34 cellular contexts compared by ENCODE assay signal in the genomic region with DNA sequence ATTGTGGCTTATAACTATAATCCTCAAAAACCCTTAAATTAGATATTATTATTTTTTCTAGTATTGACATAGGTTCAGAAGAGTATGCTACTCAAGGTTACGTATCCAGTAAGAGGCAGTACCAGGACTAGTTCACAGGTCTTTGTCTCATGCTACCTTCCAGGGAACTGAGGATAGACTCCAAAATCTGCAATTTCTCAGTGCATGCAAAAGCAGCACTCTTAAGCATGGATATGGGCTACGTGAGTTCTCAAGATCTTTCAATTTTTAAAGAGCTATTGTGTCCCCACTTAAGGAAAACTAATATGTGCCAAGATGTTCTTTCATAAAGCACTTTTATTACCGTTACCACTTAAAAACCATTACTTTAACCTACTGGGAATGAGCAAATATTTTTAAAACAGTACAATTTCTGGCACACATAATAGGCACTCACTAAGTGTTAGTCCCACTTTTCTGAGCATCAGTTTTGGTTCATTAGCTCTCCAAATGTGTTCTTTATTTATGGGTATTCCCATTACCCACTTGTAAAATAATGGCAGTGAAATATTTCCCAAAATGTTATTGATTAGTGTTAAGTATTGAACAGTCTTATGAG.
"Had no signal": no experiment of that assay in that cellular context is flagged by ENCODE, and none has a peak within 500 bp of the region (broad histone marks: within the 10 kb centered on the region; RNA-seq: fewer than 3 reads in every experiment).

No MANE protein-coding gene starts in this region.

- H3K27ac ChIP-seq: adrenal gland, body of pancreas, breast epithelium, colonic mucosa, epithelial cell of prostate, WERI-Rb-1 had no signal

- H3K4me3 Mint-ChIP-seq: activated B cell treated with CpG ODN at 0.5 μM for 24 hours; activated CD4-positive, alpha-beta memory T cell treated with anti-CD3 and anti-CD28 coated beads for 36 hours; activated CD4-positive, alpha-beta T cell treated with anti-CD3 and anti-CD28 coated beads for 36 hours; activated CD4-positive, alpha-beta T cell treated with anti-CD3 and anti-CD28 coated beads, Interleukin-2, amount 10 ng/mL, durations not matched to agents 24 days and 14 days; activated CD8-positive, alpha-beta memory T cell treated with anti-CD3 and anti-CD28 coated beads, Interleukin-2, amount 10 ng/mL, durations not matched to agents 7 days and 5 days; activated CD8-positive, alpha-beta T cell treated with anti-CD3 and anti-CD28 coated beads, Interleukin-2, amount 10 ng/mL, durations not matched to agents 7 days and 5 days; activated naive CD4-positive, alpha-beta T cell treated with anti-CD3 and anti-CD28 coated beads for 36 hours; activated naive CD4-positive, alpha-beta T cell treated with anti-CD3 and anti-CD28 coated beads, Interleukin-2, amount 50 U/mL, for 24 hours; activated naive CD8-positive, alpha-beta T cell treated with anti-CD3 and anti-CD28 coated beads for 36 hours; activated naive CD8-positive, alpha-beta T cell treated with anti-CD3 and anti-CD28 coated beads, Interleukin-2, amount 50 U/mL, for 24 hours; activated T-helper 1 cell treated with anti-CD3 and anti-CD28 coated beads, Interleukin-12 subunit alpha, Interleukin-12 subunit beta, Interleukin-2, Interleukin-4 antibody, amounts not matched to agents 30 ng/mL and 10 ng/mL and 1 ng/mL, durations not matched to agents 14 hours and 24 hours and 36 hours; T-helper 17 cell; T-helper 2 cell treated with Interferon-gamma antibody and Interleukin-4, amounts not matched to agents 5 μg/mL and 100 μg/mL, for 36 hours had no signal

- H3K4me1 ChIP-seq: adrenal gland, breast epithelium, colonic mucosa had no signal

- H3K4me1 Mint-ChIP-seq: activated B cell treated with CpG ODN at 0.5 μM for 24 hours; activated CD4-positive, alpha-beta T cell treated with anti-CD3 and anti-CD28 coated beads for 36 hours; activated CD8-positive, alpha-beta memory T cell treated with anti-CD3 and anti-CD28 coated beads, Interleukin-2, amount 10 ng/mL, durations not matched to agents 7 days and 5 days; activated naive CD4-positive, alpha-beta T cell treated with anti-CD3 and anti-CD28 coated beads, Interleukin-2, amount 50 U/mL, for 24 hours; activated naive CD8-positive, alpha-beta T cell treated with anti-CD3 and anti-CD28 coated beads, Interleukin-2, amount 50 U/mL, for 24 hours; T-helper 17 cell had no signal

- H3K9me3 Mint-ChIP-seq: activated B cell treated with CpG ODN at 0.5 μM for 24 hours; activated CD4-positive, alpha-beta memory T cell treated with anti-CD3 and anti-CD28 coated beads for 36 hours; activated CD4-positive, alpha-beta T cell treated with anti-CD3 and anti-CD28 coated beads, Interleukin-2, amount 10 ng/mL, durations not matched to agents 24 days and 14 days; activated naive CD4-positive, alpha-beta T cell treated with anti-CD3 and anti-CD28 coated beads for 36 hours; activated naive CD4-positive, alpha-beta T cell treated with anti-CD3 and anti-CD28 coated beads, Interleukin-2, amount 50 U/mL, for 24 hours; activated naive CD8-positive, alpha-beta T cell treated with anti-CD3 and anti-CD28 coated beads for 36 hours; activated naive CD8-positive, alpha-beta T cell treated with anti-CD3 and anti-CD28 coated beads, Interleukin-2, amount 50 U/mL, for 24 hours; activated T-helper 1 cell treated with anti-CD3 and anti-CD28 coated beads, Interleukin-12 subunit alpha, Interleukin-12 subunit beta, Interleukin-2, Interleukin-4 antibody, amounts not matched to agents 30 ng/mL and 10 ng/mL and 1 ng/mL, durations not matched to agents 14 hours and 24 hours and 36 hours; activated T-helper 2 cell treated with anti-CD3 and anti-CD28 coated beads, Interferon-gamma antibody, Interleukin-2, Interleukin-4, amounts not matched to agents 10 μg/mL and 5 μg/mL and 100 μg/mL, durations not matched to agents 14 hours and 24 hours and 36 hours; T-helper 2 cell treated with Interferon-gamma antibody and Interleukin-4, amounts not matched to agents 5 μg/mL and 100 μg/mL, for 36 hours had no signal

- DNase-seq: activated B cell treated with CpG ODN at 0.5 μM for 24 hours; activated CD4-positive, alpha-beta memory T cell treated with anti-CD3 and anti-CD28 coated beads for 36 hours; activated CD4-positive, alpha-beta T cell treated with anti-CD3 and anti-CD28 coated beads for 36 hours; activated CD4-positive, alpha-beta T cell treated with anti-CD3 and anti-CD28 coated beads, Interleukin-2, amount 10 ng/mL, durations not matched to agents 24 days and 14 days; activated CD8-positive, alpha-beta memory T cell treated with anti-CD3 and anti-CD28 coated beads, Interleukin-2, amount 10 ng/mL, durations not matched to agents 7 days and 5 days; activated CD8-positive, alpha-beta memory T cell treated with anti-CD3 and anti-CD28 coated beads, Interleukin-2, amount 50 U/mL, for 4 hours; activated CD8-positive, alpha-beta T cell treated with anti-CD3 and anti-CD28 coated beads, Interleukin-2, amount 10 ng/mL, durations not matched to agents 7 days and 5 days; activated effector memory CD4-positive, alpha-beta T cell treated with anti-CD3 and anti-CD28 coated beads, Interleukin-2, amount 50 U/mL, for 16 hours; activated naive CD4-positive, alpha-beta T cell treated with anti-CD3 and anti-CD28 coated beads for 36 hours; activated naive CD8-positive, alpha-beta T cell treated with anti-CD3 and anti-CD28 coated beads for 36 hours; activated naive CD8-positive, alpha-beta T cell treated with anti-CD3 and anti-CD28 coated beads, Interleukin-2, amount 50 U/mL, for 24 hours; activated T-cell treated with anti-CD3 and anti-CD28 coated beads, Interleukin-2, amount 50 U/mL, for 1 hour; activated T-cell treated with anti-CD3 and anti-CD28 coated beads, Interleukin-2, amount 50 U/mL, for 48 hours; adrenal gland; amygdala; aorta; body of pancreas; central memory CD4-positive, alpha-beta T cell; cerebellar nuclear complex; colonic mucosa; effector CD8-positive, alpha-beta T cell; foreskin fibroblast; head of caudate nucleus; T-helper 17 cell; T1000; WERI-Rb-1 had no signal

- ATAC-seq: activated CD4-positive, alpha-beta T cell treated with anti-CD3 and anti-CD28 coated beads for 36 hours; activated CD4-positive, CD25-positive, alpha-beta regulatory T cell treated with anti-CD3 and anti-CD28 coated beads, Interleukin-2, amount 50 U/mL, for 24 hours; activated CD8-positive, alpha-beta memory T cell treated with anti-CD3 and anti-CD28 coated beads, Interleukin-2, amount 10 ng/mL, durations not matched to agents 7 days and 5 days; activated CD8-positive, alpha-beta T cell treated with anti-CD3 and anti-CD28 coated beads, Interleukin-2, amount 10 ng/mL, durations not matched to agents 7 days and 5 days; activated naive CD8-positive, alpha-beta T cell treated with anti-CD3 and anti-CD28 coated beads, Interleukin-2, amount 50 U/mL, for 24 hours; body of pancreas; T-helper 17 cell had no signal

- H3K36me3 Mint-ChIP-seq: activated CD4-positive, alpha-beta memory T cell treated with anti-CD3 and anti-CD28 coated beads for 36 hours; activated CD8-positive, alpha-beta memory T cell treated with anti-CD3 and anti-CD28 coated beads, Interleukin-2, amount 10 ng/mL, durations not matched to agents 7 days and 5 days had no signal

- H3K9me3 ChIP-seq: adrenal gland, body of pancreas, breast epithelium, colonic mucosa had no signal

- H3K4me3 ChIP-seq: adrenal gland, body of pancreas, breast epithelium, cardiac muscle cell, colonic mucosa had no signal

- H3K27me3 ChIP-seq: adrenal gland, body of pancreas, breast epithelium, cardiac muscle cell, colonic mucosa had no signal

- H3K36me3 ChIP-seq: adrenal gland, breast epithelium, colonic mucosa, WERI-Rb-1 had no signal

- H3K27me3 Mint-ChIP-seq: activated B cell treated with CpG ODN at 0.5 μM for 24 hours; activated CD4-positive, alpha-beta T cell treated with anti-CD3 and anti-CD28 coated beads for 36 hours; activated CD4-positive, alpha-beta T cell treated with anti-CD3 and anti-CD28 coated beads, Interleukin-2, amount 10 ng/mL, durations not matched to agents 24 days and 14 days; activated CD8-positive, alpha-beta memory T cell treated with anti-CD3 and anti-CD28 coated beads, Interleukin-2, amount 10 ng/mL, durations not matched to agents 7 days and 5 days; activated naive CD4-positive, alpha-beta T cell treated with anti-CD3 and anti-CD28 coated beads, Interleukin-2, amount 50 U/mL, for 24 hours; activated naive CD8-positive, alpha-beta T cell treated with anti-CD3 and anti-CD28 coated beads for 36 hours; activated naive CD8-positive, alpha-beta T cell treated with anti-CD3 and anti-CD28 coated beads, Interleukin-2, amount 50 U/mL, for 24 hours had no signal

- H3K27ac Mint-ChIP-seq: activated B cell treated with CpG ODN at 0.5 μM for 24 hours; activated CD4-positive, alpha-beta memory T cell treated with anti-CD3 and anti-CD28 coated beads for 36 hours; activated CD4-positive, alpha-beta T cell treated with anti-CD3 and anti-CD28 coated beads for 36 hours; activated CD4-positive, alpha-beta T cell treated with anti-CD3 and anti-CD28 coated beads, Interleukin-2, amount 10 ng/mL, durations not matched to agents 24 days and 14 days; activated CD8-positive, alpha-beta memory T cell treated with anti-CD3 and anti-CD28 coated beads, Interleukin-2, amount 10 ng/mL, durations not matched to agents 7 days and 5 days; activated CD8-positive, alpha-beta T cell treated with anti-CD3 and anti-CD28 coated beads, Interleukin-2, amount 10 ng/mL, durations not matched to agents 7 days and 5 days; activated naive CD4-positive, alpha-beta T cell treated with anti-CD3 and anti-CD28 coated beads for 36 hours; activated naive CD4-positive, alpha-beta T cell treated with anti-CD3 and anti-CD28 coated beads, Interleukin-2, amount 50 U/mL, for 24 hours; activated naive CD8-positive, alpha-beta T cell treated with anti-CD3 and anti-CD28 coated beads for 36 hours; activated naive CD8-positive, alpha-beta T cell treated with anti-CD3 and anti-CD28 coated beads, Interleukin-2, amount 50 U/mL, for 24 hours; activated T-helper 1 cell treated with anti-CD3 and anti-CD28 coated beads, Interleukin-12 subunit alpha, Interleukin-12 subunit beta, Interleukin-2, Interleukin-4 antibody, amounts not matched to agents 30 ng/mL and 10 ng/mL and 1 ng/mL, durations not matched to agents 14 hours and 24 hours and 36 hours; activated T-helper 2 cell treated with anti-CD3 and anti-CD28 coated beads, Interferon-gamma antibody, Interleukin-2, Interleukin-4, amounts not matched to agents 10 μg/mL and 5 μg/mL and 100 μg/mL, durations not matched to agents 14 hours and 24 hours and 36 hours; T-helper 17 cell; T-helper 2 cell treated with Interferon-gamma antibody and Interleukin-4, amounts not matched to agents 5 μg/mL and 100 μg/mL, for 36 hours had no signal
